In genomic region chr5:111060169-111060568, GRCh38 we compare ENCODE assay signal across 27 cellular contexts.
"Had no signal": no experiment of that assay in that cellular context is flagged by ENCODE, and none has a peak within 500 bp of the region (broad histone marks: within the 10 kb centered on the region; RNA-seq: fewer than 3 reads in every experiment).

No MANE protein-coding gene starts in this region.

- H3K4me3 ChIP-seq: stomach, suprapubic skin, testis, thoracic aorta, thyroid gland, tibial artery, tibial nerve, transverse colon, upper lobe of left lung, upper lobe of right lung, uterus, vagina had no signal

- H3K9me3 ChIP-seq: suprapubic skin, testis, thoracic aorta, thyroid gland, tibial artery, transverse colon, upper lobe of left lung, upper lobe of right lung, uterus, vagina had no signal

- H3K27ac ChIP-seq: stomach, suprapubic skin, testis, thoracic aorta, thyroid gland, tibial artery, tibial nerve, transverse colon, upper lobe of left lung, upper lobe of right lung, uterus, vagina had no signal

- ATAC-seq: stimulated activated effector memory CD8-positive, alpha-beta T cell treated with anti-CD3 and anti-CD28 coated beads, Interleukin-12 subunit alpha, Interleukin-12 subunit beta, amount 100 ng/mL, for 72 hours; stimulated activated memory B cell treated with anti-CD40 and anti-IgM and Interleukin-4, amounts not matched to agents 10 μg/mL and 1 μg/mL and 100 μg/mL, for 72 hours; stimulated activated naive B cell treated with anti-CD40 and anti-IgM and Interleukin-4, amounts not matched to agents 10 μg/mL and 1 μg/mL and 100 μg/mL, for 72 hours; stimulated activated naive CD8-positive, alpha-beta T cell treated with anti-CD3 and anti-CD28 coated beads, Interleukin-15, amount 100 ng/mL, for 72 hours; stimulated activated naive CD8-positive, alpha-beta T cell treated with anti-CD3 and anti-CD28 coated beads, Interleukin-15, Interleukin-2, amounts not matched to agents 100 U/mL and 50 U/mL, for 24 hours; upper lobe of right lung had no signal

- H3K4me1 ChIP-seq: stomach, suprapubic skin, testis, thyroid gland, tibial artery, tibial nerve, transverse colon, upper lobe of left lung, upper lobe of right lung, uterus, vagina had no signal

- DNase-seq: stimulated activated CD4-positive, alpha-beta T cell treated with anti-CD3 and anti-CD28 coated beads, Interleukin-2, amount 100 ng/mL, for 48 hours; stimulated activated CD4-positive, alpha-beta T cell treated with anti-CD3 and anti-CD28 coated beads, Interleukin-4, amount 100 ng/mL, for 1 hour; stimulated activated CD4-positive, alpha-beta T cell treated with anti-CD3 and anti-CD28 coated beads, Interleukin-4, amount 100 ng/mL, for 24 hours; stimulated activated CD4-positive, alpha-beta T cell treated with anti-CD3 and anti-CD28 coated beads, Interleukin-4, amount 100 ng/mL, for 4 hours; stimulated activated CD8-positive, alpha-beta memory T cell treated with anti-CD3 and anti-CD28 coated beads, Interleukin-4, amount 100 ng/mL, for 48 hours; stimulated activated naive B cell treated with anti-CD40 and anti-IgM and Interleukin-4, amounts not matched to agents 10 μg/mL and 1 μg/mL and 100 μg/mL, for 72 hours; stimulated activated naive CD4-positive, alpha-beta T cell; stimulated activated naive CD4-positive, alpha-beta T cell treated with Interleukin-2 at 50 U/mL for 16 hours; stimulated activated naive CD8-positive, alpha-beta T cell treated with anti-CD3 and anti-CD28 coated beads, Interleukin-15, amount 100 ng/mL, for 72 hours; stimulated activated naive CD8-positive, alpha-beta T cell treated with anti-CD3 and anti-CD28 coated beads, Interleukin-15, Interleukin-2, amounts not matched to agents 100 U/mL and 50 U/mL, for 24 hours; stomach; substantia nigra; testis; thyroid gland; tibial artery; transverse colon; trophoblast cell; upper lobe of left lung; upper lobe of right lung; uterus had no signal

- FAIRE-seq: urothelium cell line had no signal

- H3K27me3 ChIP-seq: suprapubic skin, testis, thyroid gland, tibial artery, tibial nerve, transverse colon, upper lobe of left lung, uterus, vagina had no signal

- H3K36me3 ChIP-seq: stomach, suprapubic skin, thoracic aorta, thyroid gland, tibial artery, tibial nerve, transverse colon, upper lobe of left lung, upper lobe of right lung, uterus, vagina had no signal
